8 cellular contexts compared by ENCODE assay signal in genomic region chr5:138753794-138754698, GRCh38. TPM values are rescaled to one million over a fixed set of nuclear protein-coding genes. Genes with fewer than 3 reads are reported as not detected.
DNase-seq lines count a peak whose midpoint lies in the region; ATAC-seq, FAIRE-seq and TF ChIP-seq lines count a peak whose summit lies in the region.

No MANE protein-coding gene starts in this region.

- no peak for TF ChIP-seq RAD21 in GM12878 (IDR thresholded peaks at IDR 0.05; ENCODE audit: insufficient read depth, low read depth, low read length)

- H3K4me1 ChIP-seq in GM12878 (ENCODE audit: control insufficient read depth, insufficient read depth, low read length) = peaks cover 8% of the 10 kb centered on the region; the same call in 1 of the 2 replicates

- TF ChIP-seq CTCF in AG04450 (IDR thresholded peaks at IDR 0.05; ENCODE audit: low read depth, low read length) = no peak
- no peak for TF ChIP-seq CTCF in SU-DHL-6 (IDR thresholded peaks at IDR 0.05; ENCODE audit: insufficient read depth, low read length, poor library complexity, severe bottlenecking)
- no peak for TF ChIP-seq CTCF in GM12878 (IDR thresholded peaks at IDR 0.05 in 2 of 3, conservative IDR thresholded peaks at IDR 0.05 in 1 of 3; ENCODE audit: control insufficient read depth in 2 of 3, extremely low read depth in 1 of 3, insufficient read depth in 1 of 3, low read depth in 3 of 3, low read length in 3 of 3)

- peak overlapping the region; percentile 97 for H2AFZ ChIP-seq in SU-DHL-6 (ENCODE audit: low read depth, low read length, severe bottlenecking)
- peak overlapping the region; percentile 39 for H2AFZ ChIP-seq in GM12878 (ENCODE audit: control insufficient read depth, low read depth, low read length)

- RAD21 ChIA-PET in GM12878 (lab: Charles Lee; ENCODE audit: unreplicated experiment) = interaction anchor here (0.6 kb wide), 1 partner anchor 273 kb away, joined by 3 read pairs; no protein-coding TSS in a partner anchor

- H3K27ac ChIP-seq in AG04450 (ENCODE audit: low read depth, low read length) (peak overlapping the region; percentile 85), SU-DHL-6 (ENCODE audit: low read depth, low read length) (no peak overlapping the region), GM12878 (ENCODE audit: control insufficient read depth, insufficient read depth) (peak overlapping the region; percentile 67)

- H4K20me1 ChIP-seq in SU-DHL-6 (ENCODE audit: low read depth, low read length) (no peaks in the 10 kb centered on the region), GM12878 (ENCODE audit: control insufficient read depth, insufficient read depth) (no peaks in the 10 kb centered on the region)

- no peaks in the 10 kb centered on the region for H3F3A ChIP-seq in SU-DHL-6 (ENCODE audit: insufficient read depth)

- H3K36me3 ChIP-seq in SU-DHL-6 (ENCODE audit: low read length) = no peaks in the 10 kb centered on the region
- no peaks in the 10 kb centered on the region for H3K36me3 ChIP-seq in GM12878 (ENCODE audit: control insufficient read depth in 2 of 2, insufficient read depth in 2 of 2, low read length in 1 of 2)

- intact Hi-C loops in GM12878 (cut with micrococcal nuclease; ENCODE audit: unreplicated experiment) = no loop called here

- no peak for DNase-seq in AG04450 (ENCODE audit: low read depth, low spot score)
- DNase-seq in LHCN-M2 (ENCODE audit: low read depth) = peak; percentile 80
- no peak for DNase-seq in GM12878 (ENCODE audit: low read depth, low spot score)
- DNase-seq in hypothalamus (lab: John Stamatoyannopoulos, UW) = peak in 46 of 51 donors; percentile 11 to 84 (median 52)
- peak; percentile 74 for DNase-seq in putamen (ENCODE audit: low spot score)
- DNase-seq in GF-D8 (lab: John Stamatoyannopoulos, UW) = no peak

- no peak for TF ChIP-seq POLR2A in GM12878 (IDR thresholded peaks at IDR 0.05; ENCODE audit: low read depth, low read length)

- POLR2A ChIA-PET in AG04450 (lab: Yijun Ruan, JAX) (interaction anchor here (0.6 to 1.3 kb wide), 3 partner anchors 9 to 508 kb away, joined by 3 to 4 read pairs (median 3); partner anchors contain the start of gene HSPA9), GM12878 (lab: Charles Lee) (interaction anchor here (0.6 to 1.5 kb wide), 2 partner anchors 18 to 306 kb away, joined by 4 to 7 read pairs; no protein-coding TSS in a partner anchor)

- ATAC-seq in GM19324 (IDR thresholded peaks at IDR 0.05; ENCODE audit: low FRiP score, unreplicated experiment) (peak; percentile 9), GM12878 (peak; percentile 14)

- H3K9me3 ChIP-seq in AG04450 (ENCODE audit: control insufficient read depth, insufficient read depth, low read length) (peaks cover 12% of the 10 kb centered on the region), SU-DHL-6 (ENCODE audit: insufficient read depth, low read length) (no peaks in the 10 kb centered on the region), GM12878 (replicated peaks; ENCODE audit: control insufficient read depth, insufficient read depth, low read length) (no peaks in the 10 kb centered on the region; the same call in 1 of the 3 replicates)

- SMC1A ChIA-PET in GM12878 (lab: Charles Lee; ENCODE audit: uncharacterized antibody, unreplicated experiment) = no interaction called here

- in situ Hi-C loops in GM12878 (cut with MboI) = no loop called here

- H3K9ac ChIP-seq in SU-DHL-6 (ENCODE audit: low read length) = peak overlapping the region; percentile 66
- peak overlapping the region; percentile 79 for H3K9ac ChIP-seq in GM12878 (ENCODE audit: control insufficient read depth, insufficient read depth, low read length)

- BruUV-seq in GM12878 (replicated peaks; lab: Mats Ljungman, UMichigan) = TSS peak; percentile 74

- H3K4me2 ChIP-seq in SU-DHL-6 (ENCODE audit: low read depth, low read length, poor library complexity, severe bottlenecking) (peak overlapping the region; percentile 76), GM12878 (ENCODE audit: control insufficient read depth, insufficient read depth) (peak overlapping the region; percentile 61; the same call in 1 of the 2 replicates)

- no peaks in the 10 kb centered on the region for H3K9me2 ChIP-seq in SU-DHL-6 (replicated peaks; ENCODE audit: insufficient read depth, low read length)

- TF ChIP-seq EP300 in GM12878 (IDR thresholded peaks at IDR 0.05; ENCODE audit: borderline replicate concordance in 1 of 2, control insufficient read depth in 1 of 2, low read depth in 2 of 2, low read length in 2 of 2) = no peak

- H3K27me3 ChIP-seq in AG04450 (ENCODE audit: control insufficient read depth, insufficient read depth, low read length) (peaks cover 3% of the 10 kb centered on the region), SU-DHL-6 (ENCODE audit: low read length) (no peaks in the 10 kb centered on the region), GM12878 (replicated peaks in 1 of 2; ENCODE audit: control insufficient read depth in 2 of 2, insufficient read depth in 2 of 2, low read length in 1 of 2) (no peaks in the 10 kb centered on the region; a peak in 1 of 4 replicates)

- CTCF ChIA-PET in AG04450 (lab: Charles Lee) (no interaction called here), GM12878 (lab: Yijun Ruan, JAX) (no interaction called here)

- no peak for FAIRE-seq in GM12878 (lab: Jason Lieb, UNC)

- WGBS in GM12878 (ENCODE audit: insufficient coverage, insufficient replicate concordance, low lambda C conversion rate, missing lambda C conversion rate) = 12% methylated on average over 50 of the region's 58 CpGs

- H3K4me3 ChIP-seq in AG04450 (ENCODE audit: low read depth, low read length) (peak overlapping the region; percentile 83), SU-DHL-6 (ENCODE audit: insufficient read depth, low read length, poor library complexity, severe bottlenecking) (peak overlapping the region; percentile 74), GM12878 (peak overlapping the region; percentile 97)

- H3K79me2 ChIP-seq in SU-DHL-6 (ENCODE audit: insufficient read depth, low read length) (no peaks in the 10 kb centered on the region), GM12878 (ENCODE audit: control insufficient read depth, insufficient read depth, low read length) (peaks cover 43% of the 10 kb centered on the region)

TF ChIP-seq in GM12878, 131 proteins besides CTCF, POLR2A, EP300 and RAD21 (continues in another document):
- TF ChIP-seq CREB1 (IDR thresholded peaks at IDR 0.05; ENCODE audit: low read depth) (no peak), POLR2AphosphoS2 (IDR thresholded peaks at IDR 0.05; ENCODE audit: low read depth, low read length) (no peak), RELA (IDR thresholded peaks at IDR 0.05; ENCODE audit: borderline replicate concordance, partially characterized antibody) (no peak), SPI1 (IDR thresholded peaks at IDR 0.05; ENCODE audit: borderline replicate concordance, insufficient read depth, low read depth, low read length) (no peak), NBN (IDR thresholded peaks at IDR 0.05) (peak; percentile 22; the same call in 1 of the 2 replicates), RELB (IDR thresholded peaks at IDR 0.05; ENCODE audit: low read depth) (0 out of 2 replicates have a peak, but pooled peaks have one; percentile 29), GABPA (IDR thresholded peaks at IDR 0.05; ENCODE audit: low read depth) (no peak), CHD2 (IDR thresholded peaks at IDR 0.05; ENCODE audit: borderline replicate concordance, low read depth, low read length) (no peak), ATF2 (IDR thresholded peaks at IDR 0.05; ENCODE audit: low read length) (no peak)

RNA-seq across cellular contexts. Expression of gene CTNNA1, which starts 0.8 kb away (rescaled TPM):
- 140 and 207 TPM in 2 replicates for polyA plus RNA-seq in AG04450 (2011; rRNA removed)
- 203 and 258 TPM in 2 replicates for polyA minus RNA-seq in AG04450 (2011; rRNA and poly(A)+ RNA removed)
- 225 and 232 TPM in 2 replicates for total RNA-seq in LHCN-M2 (2014; rRNA removed)
- polyA plus RNA-seq in LHCN-M2 (2012) = 195 TPM
- 151 and 155 TPM in 2 replicates for total RNA-seq in GM12878 (2013; cell fraction: nucleolus; rRNA removed)
- 91.5 and 101 TPM in 2 replicates for total RNA-seq in GM12878 (2014; rRNA removed)
- 84.9 and 85.4 TPM in 2 replicates for total RNA-seq in GM12878 (2014; rRNA removed; fragmentation: Illumina TruSeq; extraction: Trizol)
- 104 and 109 TPM in 2 replicates for total RNA-seq in GM12878 (2021)
- polyA plus RNA-seq in GM12878 (2011; ENCODE audit: low read depth) = 35.5 TPM
- polyA plus RNA-seq in GM12878 (2011; rRNA removed) = 24.5 and 32.6 TPM in 2 replicates
- 50.4 and 52.3 TPM in 2 replicates for polyA plus RNA-seq in GM12878 (2011; cell fraction: cytosol; rRNA removed)
- 46.6 and 67.1 TPM in 2 replicates for polyA plus RNA-seq in GM12878 (2011; cell fraction: nucleus; rRNA removed)
- polyA plus RNA-seq in GM12878 (2012) = 53.1 and 54.1 TPM in 2 replicates
- polyA plus RNA-seq in GM12878 (2014; fragmentation: Illumina TruSeq; extraction: Trizol) = 85.3 and 88.3 TPM in 2 replicates
- 10 to 100 TPM; 48.7 to 53.3 TPM for polyA plus RNA-seq in GM12878 (2014; fragmentation: Nextera tagmentation; extraction: Ambion mirVana)
- polyA plus RNA-seq in GM12878 (2014; rRNA removed) = 62.1 and 65.5 TPM in 2 replicates
- polyA plus RNA-seq in GM12878 (2016; fragmentation: Nextera tagmentation; extraction: Ambion mirVana) = 10 to 100 TPM; 47.5 to 47.8 TPM
- 41.9 and 53.4 TPM in 2 replicates for polyA minus RNA-seq in GM12878 (2011; rRNA and poly(A)+ RNA removed)
- 46.5 and 59.8 TPM in 2 replicates for polyA minus RNA-seq in GM12878 (2011; cell fraction: cytosol; rRNA and poly(A)+ RNA removed)
- 19.9 and 35.6 TPM in 2 replicates for polyA minus RNA-seq in GM12878 (2011; cell fraction: nucleus; rRNA and poly(A)+ RNA removed)

Comparison
In these comparisons a context has a peak if more than half of its experiments do, and no peak if none do; other contexts are left out.
1. DNase-seq: peak in LHCN-M2 (single experiment), hypothalamus (46 of 51) and putamen (single experiment); none in AG04450 (single experiment), GM12878 (single experiment) and GF-D8 (single experiment).
2. Peak in every context shown above with its lines, with median percentiles within 50 percentile points of each other: H3K4me3 ChIP-seq.